ENCODE assay signal across 24 cellular contexts in the genomic region with DNA sequence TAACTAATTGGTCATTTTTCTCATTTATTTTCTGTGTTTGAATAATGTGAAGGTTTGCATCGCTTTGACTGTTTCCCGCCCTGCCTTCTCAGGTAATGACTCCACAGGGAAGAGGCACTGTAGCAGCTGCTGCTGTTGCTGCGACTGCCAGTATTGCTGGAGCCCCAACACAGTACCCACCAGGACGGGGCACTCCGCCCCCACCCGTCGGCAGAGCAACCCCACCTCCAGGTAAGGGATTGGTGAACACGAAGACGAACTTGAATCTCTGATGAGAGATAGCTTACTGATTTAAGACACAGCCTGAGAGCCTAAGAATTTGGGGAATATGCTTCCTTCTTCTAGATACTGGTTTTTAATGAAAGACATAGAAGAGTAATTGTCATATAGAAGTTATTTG. TPM values are rescaled to one million over a fixed set of nuclear protein-coding genes. Genes with fewer than 3 reads are reported as not detected.
DNase-seq lines count a peak whose midpoint lies in the region; ATAC-seq and TF ChIP-seq lines count a peak whose summit lies in the region.
"Had no signal": no experiment of that assay in that cellular context is flagged by ENCODE, and none has a peak within 500 bp of the region (broad histone marks: within the 10 kb centered on the region; RNA-seq: fewer than 3 reads in every experiment).

No MANE protein-coding gene starts in this region.

- CTCF ChIA-PET in PC-3 (lab: Charles Lee): no interaction called here

- H3K4me1 Mint-ChIP-seq in GM23338 (peaks cover 51% of the 10 kb centered on the region), endodermal cell (peaks cover 16% of the 10 kb centered on the region)
- H3K4me1 Mint-ChIP-seq: B cell had no signal

- H4K20me1 ChIP-seq in GM23338 (replicated peaks; ENCODE audit: insufficient read depth) (peaks cover 23% of the 10 kb centered on the region), PC-3 (ENCODE audit: low read length) (no peaks in the 10 kb centered on the region)
- H4K20me1 ChIP-seq: BLaER1 treated with 17β-estradiol and CSF1 and Interleukin-3, amounts not matched to agents 10 nM and 100 nM had no signal

- no peaks in the 10 kb centered on the region; the same call in 1 of the 2 replicates for H3K4me1 ChIP-seq in GM23338 (ENCODE audit: insufficient read depth)
- peaks cover 16% of the 10 kb centered on the region for H3K4me1 ChIP-seq in PC-3 (ENCODE audit: insufficient read depth, low read length)
- no peaks in the 10 kb centered on the region for H3K4me1 ChIP-seq in endodermal cell (ENCODE audit: control insufficient read depth, insufficient read depth, low read length)
- H3K4me1 ChIP-seq: A549; BLaER1 treated with 17β-estradiol and CSF1 and Interleukin-3, amounts not matched to agents 10 nM and 100 nM; Caco-2 had no signal

- H3K9me3 Mint-ChIP-seq in GM23338: peaks cover 61% of the 10 kb centered on the region
- H3K9me3 Mint-ChIP-seq in endodermal cell: peaks cover 44% of the 10 kb centered on the region

- H3K27ac Mint-ChIP-seq in GM23338: no peak overlapping the region
- H3K27ac Mint-ChIP-seq in endodermal cell: peak overlapping the region; percentile 64
- H3K27ac Mint-ChIP-seq: B cell; CD4-positive, alpha-beta T cell; CD8-positive, alpha-beta T cell had no signal

- peaks cover 71% of the 10 kb centered on the region for H3K36me3 ChIP-seq in GM23338 (ENCODE audit: insufficient read depth)
- peaks cover 30% of the 10 kb centered on the region for H3K36me3 ChIP-seq in PC-3 (ENCODE audit: low read depth, low read length)
- peaks cover 84% of the 10 kb centered on the region for H3K36me3 ChIP-seq in endodermal cell (ENCODE audit: control insufficient read depth, insufficient read depth, low read length)

- H3K4me3 Mint-ChIP-seq in GM23338 (no peak overlapping the region), endodermal cell (no peak overlapping the region)
- H3K4me3 Mint-ChIP-seq: B cell; CD4-positive, alpha-beta T cell; CD8-positive, alpha-beta T cell had no signal

- peaks cover 96% of the 10 kb centered on the region for H3K36me3 Mint-ChIP-seq in GM23338 (ENCODE audit: low read depth)
- peaks cover 78% of the 10 kb centered on the region for H3K36me3 Mint-ChIP-seq in endodermal cell (ENCODE audit: low read depth)

- H3K4me2 ChIP-seq in GM23338 (no peak overlapping the region), PC-3 (ENCODE audit: low read length) (no peak overlapping the region)
- H3K4me2 ChIP-seq: A549; BLaER1 treated with 17β-estradiol and CSF1 and Interleukin-3, amounts not matched to agents 10 nM and 100 nM had no signal

- no TSS peak for BruUV-seq in PC-3 (replicated peaks; lab: Mats Ljungman, UMichigan)

- ATAC-seq in GM23338 (peak; percentile 31), PC-3 (no peak)
- ATAC-seq: A549; CD8-positive, alpha-beta T cell; GM12878 had no signal

- H3K9me3 ChIP-seq in PC-3 (ENCODE audit: low read length) (peaks cover 19% of the 10 kb centered on the region), endodermal cell (ENCODE audit: control insufficient read depth, low read length) (peaks cover 34% of the 10 kb centered on the region)

- H3F3A ChIP-seq in GM23338 (replicated peaks; ENCODE audit: low read depth): peaks cover 3% of the 10 kb centered on the region
- no peaks in the 10 kb centered on the region for H3F3A ChIP-seq in PC-3 (ENCODE audit: low read length, unreplicated experiment)

- POLR2A ChIA-PET in PC-3 (lab: Charles Lee; ENCODE audit: unreplicated experiment): no interaction called here

- H3K27ac ChIP-seq in GM23338 (ENCODE audit: low read depth) (peak overlapping the region; percentile 67), PC-3 (ENCODE audit: low read length) (0 out of 2 replicates have a peak overlapping the region, but pooled peaks have one; percentile 23), endodermal cell (ENCODE audit: low read depth, low read length) (no peak overlapping the region)
- H3K27ac ChIP-seq: 22Rv1; A549; BLaER1 treated with 17β-estradiol and CSF1 and Interleukin-3, amounts not matched to agents 10 nM and 100 nM; C4-2B had no signal

- no peaks in the 10 kb centered on the region for H3K27me3 ChIP-seq in GM23338 (ENCODE audit: insufficient read depth)
- H3K27me3 ChIP-seq in PC-3 (ENCODE audit: low read length): no peaks in the 10 kb centered on the region
- no peaks in the 10 kb centered on the region for H3K27me3 ChIP-seq in endodermal cell (ENCODE audit: control insufficient read depth, insufficient read depth, low read length, poor library complexity, severe bottlenecking)
- H3K27me3 ChIP-seq: BLaER1 treated with 17β-estradiol and CSF1 and Interleukin-3, amounts not matched to agents 10 nM and 100 nM had no signal

- DNase-seq in GM23338 (ENCODE audit: low spot score) (no peak), PC-3 (no peak), endodermal cell (no peak), DMS 273 treated with DMSO at 0.1 percent for 48 hours (lab: John Stamatoyannopoulos, UW) (no peak)
- no peak for DNase-seq in activated T-cell treated with anti-CD3 and anti-CD28 coated beads, Interleukin-2, amount 50 U/mL, for 1 hour
- DNase-seq in activated CD4-positive, alpha-beta T cell treated with anti-CD3 and anti-CD28 coated beads, Interleukin-2, amount 50 U/mL, for 4 hours: no peak
- DNase-seq: AML-193; Caco-2; Calu3; CD4-positive, alpha-beta T cell; CD8-positive, alpha-beta T cell; DMS153; DMS79; DND-41; EL; GDM1 had no signal

- H2AFZ ChIP-seq in GM23338: no peak overlapping the region
- H2AFZ ChIP-seq in PC-3 (ENCODE audit: low read length): no peak overlapping the region

- H3K4me3 ChIP-seq in GM23338: no peak overlapping the region
- H3K4me3 ChIP-seq in PC-3 (ENCODE audit: low read length): no peak overlapping the region
- H3K4me3 ChIP-seq in endodermal cell (ENCODE audit: low read length): no peak overlapping the region
- H3K4me3 ChIP-seq: A549; BLaER1 treated with 17β-estradiol and CSF1 and Interleukin-3, amounts not matched to agents 10 nM and 100 nM; GM12878 had no signal

- TF ChIP-seq CTCF in GM23338 (conservative IDR thresholded peaks at IDR 0.05; ENCODE audit: low read depth in 2 of 2): no peak
- no peak for TF ChIP-seq CTCF in PC-3 (conservative IDR thresholded peaks at IDR 0.05; ENCODE audit: low read depth, low read length)
- TF ChIP-seq CTCF in endodermal cell (conservative IDR thresholded peaks at IDR 0.05): no peak

- H3K79me2 ChIP-seq in GM23338 (replicated peaks; ENCODE audit: insufficient read depth) (peaks cover 100% of the 10 kb centered on the region), PC-3 (ENCODE audit: low read length) (no peaks in the 10 kb centered on the region)

- H3K9ac ChIP-seq in PC-3 (ENCODE audit: low read length): no peak overlapping the region
- no peak overlapping the region for H3K9ac ChIP-seq in endodermal cell (ENCODE audit: extremely low read depth, low read length, poor library complexity, severe bottlenecking)
- H3K9ac ChIP-seq: BLaER1 treated with 17β-estradiol and CSF1 and Interleukin-3, amounts not matched to agents 10 nM and 100 nM had no signal

- 86% methylated on average over 6 to 9 of the region's 9 CpGs for WGBS in endodermal cell (ENCODE audit: insufficient coverage in 1 of 2, insufficient read length in 1 of 2), 2 experiments

- H3K27me3 Mint-ChIP-seq in GM23338 (ENCODE audit: insufficient read depth, low read depth, poor library complexity): peaks cover 15% of the 10 kb centered on the region
- H3K27me3 Mint-ChIP-seq in endodermal cell (ENCODE audit: insufficient read depth): no peaks in the 10 kb centered on the region
- H3K27me3 Mint-ChIP-seq: B cell; CD4-positive, alpha-beta T cell had no signal

- H3K9me2 ChIP-seq in GM23338 (ENCODE audit: insufficient read depth): no peaks in the 10 kb centered on the region
- H3K9me2 ChIP-seq in PC-3 (replicated peaks; ENCODE audit: low read length): no peaks in the 10 kb centered on the region

- intact Hi-C loops in PC-3 (cut with micrococcal nuclease): no loop called here

TF ChIP-seq in GM23338, 12 proteins besides CTCF, POLR2A, EP300 and RAD21 (continues in another document):
- TF ChIP-seq POLR2AphosphoS5 (IDR thresholded peaks at IDR 0.05; ENCODE audit: low read depth) (no peak), CREB1 (CRISPR knock-in tag; IDR thresholded peaks at IDR 0.05; ENCODE audit: low read depth) (no peak), REST (IDR thresholded peaks at IDR 0.05; ENCODE audit: unreplicated experiment) (no peak), ZNF114 (CRISPR knock-in tag; IDR thresholded peaks at IDR 0.05) (no peak)

RNA-seq across cellular contexts. Expression of gene SNRPN, which starts 22.9 kb away (rescaled TPM):
- total RNA-seq in GM23338 (2014; rRNA removed; shearing (Covaris generic)): 966 TPM in 2 replicates
- 868 and 919 TPM in 2 replicates for polyA plus RNA-seq in GM23338 (2016; fragmentation: Nextera tagmentation; extraction: Ambion mirVana)
- total RNA-seq in PC-3 (2014; rRNA removed) (131 and 139 TPM in 2 replicates), endodermal cell (100 to 1,000 TPM; 287 to 299 TPM)
- 339 TPM for polyA plus RNA-seq in endodermal cell (2013, experiment 1 of 2)
- polyA plus RNA-seq in endodermal cell (2013, experiment 2 of 2): 291 TPM
- total RNA-seq: Calu3 had no signal

RNA-seq across cellular contexts. Expression of gene SNURF, which starts 22.9 kb away (rescaled TPM):
- total RNA-seq in GM23338 (2014; rRNA removed; shearing (Covaris generic)): 54.0 and 63.6 TPM in 2 replicates
- 17.6 and 19.1 TPM in 2 replicates for polyA plus RNA-seq in GM23338 (2016; fragmentation: Nextera tagmentation; extraction: Ambion mirVana)
- 6.0 and 13.1 TPM in 2 replicates for total RNA-seq in PC-3 (2014; rRNA removed)
- total RNA-seq in endodermal cell: 10 to 100 TPM; 21.8 to 27.2 TPM
- 24.9 TPM for polyA plus RNA-seq in endodermal cell (2013, experiment 1 of 2)
- polyA plus RNA-seq in endodermal cell (2013, experiment 2 of 2): 42.8 TPM
- total RNA-seq: A172, Calu3, G401 had no signal
